Comparison of ENCODE assay signal across 8 cellular contexts in genomic region chr1:172399369-172400072, GRCh38. TPM values are rescaled to one million over a fixed set of nuclear protein-coding genes. Genes with fewer than 3 reads are reported as not detected.
A peak's percentile ranks its signal among the peaks of the same experiment; 100 is the strongest.
DNase-seq lines count a peak whose midpoint lies in the region; ATAC-seq and TF ChIP-seq lines count a peak whose summit lies in the region.

No MANE protein-coding gene starts in this region.

- H3K4me3 Mint-ChIP-seq in activated B cell treated with CpG ODN at 0.5 μM for 24 hours, result peak overlapping the region; percentile 73

- peak overlapping the region; percentile 83 for H3K27ac ChIP-seq in ACC112 (ENCODE audit: low read depth, low read length)
- peak overlapping the region in 3 of 4 donors; percentile 66 to 83 (median 82) for H3K27ac ChIP-seq in esophagus squamous epithelium
- H3K27ac ChIP-seq in uterus, result peak overlapping the region; percentile 78 to 89

- DNase-seq in GM04503 (ENCODE audit: low read depth) (peak; percentile 97), NCI-H146 (lab: John Stamatoyannopoulos, UW) (peak; percentile 53), activated B cell treated with CpG ODN at 0.5 μM for 24 hours (no peak), esophagus squamous epithelium (lab: John Stamatoyannopoulos, UW) (no peak), myocyte (ENCODE audit: low read depth) (peak; percentile 87), uterus (peak; percentile 73 to 84), COLO668 (lab: John Stamatoyannopoulos, UW; ENCODE audit: unreplicated experiment) (no peak)

- intact Hi-C loops in activated B cell treated with CpG ODN at 0.5 μM for 24 hours (cut with micrococcal nuclease), result loop anchor here (1.0 to 2.0 kb wide), 9 partner anchors 19 to 598 kb away; partner anchors contain the start of gene PIGC
- intact Hi-C loops in esophagus squamous epithelium (cut with DNase I), result loop anchor here (5.0 to 10.0 kb wide), 2 partner anchors 115 to 397 kb away; no protein-coding TSS in a partner anchor
- intact Hi-C loops in uterus (cut with DNase I; ENCODE audit: low total_unique reads), result loop anchor here (5.0 to 10.0 kb wide), 2 partner anchors 42 to 355 kb away; no protein-coding TSS in a partner anchor

- peaks cover 58% of the 10 kb centered on the region for H3K4me1 Mint-ChIP-seq in activated B cell treated with CpG ODN at 0.5 μM for 24 hours

- H3K36me3 ChIP-seq in ACC112 (ENCODE audit: insufficient read depth, low read length), result no peaks in the 10 kb centered on the region
- no peaks in the 10 kb centered on the region for H3K36me3 ChIP-seq in esophagus squamous epithelium
- no peaks in the 10 kb centered on the region for H3K36me3 ChIP-seq in uterus

- TF ChIP-seq CTCF in activated B cell treated with CpG ODN at 0.5 μM for 24 hours (IDR thresholded peaks at IDR 0.05) (no peak), esophagus squamous epithelium (IDR thresholded peaks at IDR 0.05) (peak; percentile 58 to 77 (median 72)), uterus (IDR thresholded peaks at IDR 0.05) (peak; percentile 64 to 79 (median 70))

- H3K27ac Mint-ChIP-seq in activated B cell treated with CpG ODN at 0.5 μM for 24 hours, result peak overlapping the region; percentile 90

- no peaks in the 10 kb centered on the region for H3K9me3 ChIP-seq in esophagus squamous epithelium
- H3K9me3 ChIP-seq in uterus, result no peaks in the 10 kb centered on the region

- H3K9me3 Mint-ChIP-seq in activated B cell treated with CpG ODN at 0.5 μM for 24 hours, result no peaks in the 10 kb centered on the region

- peak overlapping the region; percentile 55 for H3K4me3 ChIP-seq in ACC112 (ENCODE audit: low read depth, low read length)
- H3K4me3 ChIP-seq in esophagus squamous epithelium, result peak overlapping the region in 2 of 4 donors; percentile 3 to 42
- H3K4me3 ChIP-seq in uterus, result peak overlapping the region in 1 of 2 donors; percentile 11

- H3K79me2 ChIP-seq in ACC112 (ENCODE audit: control insufficient read depth, insufficient read depth, low read length, unreplicated experiment), result no peaks in the 10 kb centered on the region

- H3K27me3 Mint-ChIP-seq in activated B cell treated with CpG ODN at 0.5 μM for 24 hours, result no peaks in the 10 kb centered on the region

- CTCF ChIA-PET in activated B cell treated with CpG ODN at 0.5 μM for 24 hours (lab: Charles Lee), result interaction anchor here (0.6 to 7.7 kb wide), 31 partner anchors 9 to 1860 kb away, joined by 3 to 69 read pairs (median 5); partner anchors contain the start of gene PIGC

- POLR2A ChIA-PET in activated B cell treated with CpG ODN at 0.5 μM for 24 hours (lab: Charles Lee), result interaction anchor here (0.6 to 11.9 kb wide), 13 partner anchors 9 to 1019 kb away, joined by 3 to 248 read pairs (median 4); partner anchors contain the start of gene PIGC

- no peaks in the 10 kb centered on the region for H3K36me3 Mint-ChIP-seq in activated B cell treated with CpG ODN at 0.5 μM for 24 hours (ENCODE audit: low read depth)

- H2AFZ ChIP-seq in ACC112 (ENCODE audit: low read length, unreplicated experiment), result peak overlapping the region; percentile 62

- 0 to 2% methylated on average over 5 of the region's 5 CpGs for WGBS in esophagus squamous epithelium, 2 donors

- peaks cover 34% of the 10 kb centered on the region for H3K4me1 ChIP-seq in ACC112 (ENCODE audit: control insufficient read depth, insufficient read depth, low read length, unreplicated experiment)
- H3K4me1 ChIP-seq in esophagus squamous epithelium, result peaks cover 2 to 42% (median 3%) of the 10 kb centered on the region in 3 donors
- peaks cover 0 to 20% of the 10 kb centered on the region in 2 donors for H3K4me1 ChIP-seq in uterus

- no peak for TF ChIP-seq POLR2A in esophagus squamous epithelium (IDR thresholded peaks at IDR 0.05)
- no peak for TF ChIP-seq POLR2A in uterus (IDR thresholded peaks at IDR 0.05)

- H3K27me3 ChIP-seq in ACC112 (ENCODE audit: insufficient read depth, low read length) (no peaks in the 10 kb centered on the region), esophagus squamous epithelium (no peaks in the 10 kb centered on the region), uterus (no peaks in the 10 kb centered on the region)

- ATAC-seq in activated B cell treated with CpG ODN at 0.5 μM for 24 hours (ENCODE audit: low read depth), result peak; percentile 50

RNA-seq across cellular contexts. Expression of gene C1orf105, which starts 21.0 kb away (rescaled TPM):
- total RNA-seq in activated B cell treated with CpG ODN at 0.5 μM for 24 hours, result not detected in 2 replicates
- not detected for total RNA-seq in esophagus squamous epithelium
- 133 and 144 TPM in 2 replicates for total RNA-seq in myocyte
- 35.5 TPM for polyA plus RNA-seq in myocyte (2012)
- not detected for total RNA-seq in uterus

RNA-seq across cellular contexts. Expression of gene PIGC, which starts 44.3 kb away (rescaled TPM):
- total RNA-seq in activated B cell treated with CpG ODN at 0.5 μM for 24 hours (24.2 TPM in 2 replicates), esophagus squamous epithelium (10 to 100 TPM; 10.8 to 23.1 (median 18.1) TPM), myocyte (21.3 and 25.7 TPM in 2 replicates), uterus (10 to 100 TPM in 3 of 4 donors, 1 to 10 TPM in 1; 8.2 to 83.3 (median 31.3) TPM)
- 17.4 TPM for polyA plus RNA-seq in myocyte (2012)

Comparison
In these comparisons a context has a peak if more than half of its experiments do, and no peak if none do; other contexts are left out.
1. DNase-seq: peak in GM04503 (single experiment), NCI-H146 (single experiment), myocyte (single experiment) and uterus (2 of 2); none in activated B cell treated with CpG ODN at 0.5 μM for 24 hours (single experiment), esophagus squamous epithelium (single experiment) and COLO668 (single experiment).
2. RNA of gene C1orf105, which starts 21.0 kb away (total RNA-seq): 133 to 144 TPM in myocyte; not detected in activated B cell treated with CpG ODN at 0.5 μM for 24 hours, not detected in esophagus squamous epithelium and not detected in uterus; every median in the first group is over 100 times any median in the second.
3. Peak in every context shown above with its lines, with median percentiles within 50 percentile points of each other: H3K27ac ChIP-seq.